8 cellular contexts compared by ENCODE assay signal in the genomic region with DNA sequence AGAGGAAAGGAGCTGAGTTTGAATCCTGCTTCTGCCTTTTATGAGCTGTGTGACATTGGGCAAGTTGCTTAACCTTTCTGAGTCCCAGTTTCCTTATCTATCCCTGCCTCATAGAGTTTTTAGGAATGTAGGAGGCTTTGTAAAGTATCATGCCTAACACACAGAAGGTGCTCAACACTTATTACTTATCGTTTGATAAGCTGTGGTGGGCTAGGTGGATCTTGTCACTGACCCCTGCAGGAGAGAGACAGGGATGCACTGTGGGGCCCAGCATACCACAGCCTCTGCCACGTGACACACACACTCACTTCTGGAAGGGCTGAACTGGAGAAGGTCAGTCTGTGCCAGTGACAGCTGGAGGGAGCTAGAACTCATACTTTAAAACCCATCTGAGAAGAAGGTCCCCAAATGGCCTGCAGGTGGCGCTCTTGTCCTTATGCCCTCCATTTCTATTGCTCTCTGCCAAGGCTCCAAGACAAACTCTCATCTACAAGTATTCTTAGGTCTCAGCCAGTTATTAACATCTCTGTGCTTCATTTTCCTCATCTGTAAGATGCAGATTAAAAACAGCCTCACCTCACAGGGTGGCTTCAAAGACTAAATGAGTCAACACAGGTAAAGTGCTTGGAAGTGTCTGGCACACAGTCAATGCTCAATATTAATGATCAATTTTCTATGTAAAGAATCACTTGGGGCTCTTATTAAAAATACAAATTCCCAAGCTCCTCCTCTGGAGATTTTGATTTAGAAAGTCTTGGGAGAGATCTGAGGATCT. TPM values are rescaled to one million over a fixed set of nuclear protein-coding genes. Genes with fewer than 3 reads are reported as not detected.
DNase-seq lines count a peak whose midpoint lies in the region; ATAC-seq and TF ChIP-seq lines count a peak whose summit lies in the region.

No MANE protein-coding gene starts in this region.

- TF ChIP-seq CTCF in cardiac muscle cell (IDR thresholded peaks at IDR 0.05; ENCODE audit: low read depth, low read length) = peak; percentile 92
- peak; percentile 46 to 76 (median 67) for TF ChIP-seq CTCF in prostate gland (IDR thresholded peaks at IDR 0.05)

- DNase-seq in GF-D8 (lab: John Stamatoyannopoulos, UW) = peak; percentile 68
- DNase-seq in KBM-7 = peak; percentile 99
- peak; percentile 89 for DNase-seq in RPMI7951 (ENCODE audit: low read depth)
- peak; percentile 41 for DNase-seq in activated naive CD4-positive, alpha-beta T cell treated with Interleukin-2 at 50 U/mL for 16 hours
- DNase-seq in cardiac muscle cell (ENCODE audit: low read depth in 1 of 2, low spot score in 1 of 2) = peak; percentile 88 to 94
- peak; percentile 39 for DNase-seq in prostate gland (ENCODE audit: low spot score)
- no peak for DNase-seq in cerebellum (ENCODE audit: low spot score)

- 43% methylated on average over 3 of the region's 3 CpGs for WGBS in prostate gland

- peak; percentile 84 for ATAC-seq in GM21786 (IDR thresholded peaks at IDR 0.05; ENCODE audit: unreplicated experiment)

- H3K4me1 ChIP-seq in cardiac muscle cell (ENCODE audit: low read depth) = no peaks in the 10 kb centered on the region
- H3K4me1 ChIP-seq in prostate gland (replicated peaks) = no peaks in the 10 kb centered on the region

- no peaks in the 10 kb centered on the region for H3K36me3 ChIP-seq in cardiac muscle cell
- peaks cover 0 to 8% of the 10 kb centered on the region in 2 donors for H3K36me3 ChIP-seq in prostate gland

- no peak for TF ChIP-seq POLR2A in prostate gland (IDR thresholded peaks at IDR 0.05)

- H3K4me3 ChIP-seq in cardiac muscle cell (no peak overlapping the region), prostate gland (no peak overlapping the region)

- H3K27me3 ChIP-seq in cardiac muscle cell (peaks cover 4% of the 10 kb centered on the region), prostate gland (replicated peaks; ENCODE audit: insufficient read depth) (no peaks in the 10 kb centered on the region)

- in situ Hi-C loops in KBM-7 (cut with MboI; ENCODE audit: low pct_unique_long_range_greater_than_20kb, low sequenced_read_pairs) = no loop called here

- H3K27ac ChIP-seq in cardiac muscle cell (no peak overlapping the region), prostate gland (peak overlapping the region; percentile 53 to 58)

- H3K9me3 ChIP-seq in cardiac muscle cell (ENCODE audit: low read depth) (no peaks in the 10 kb centered on the region), prostate gland (no peaks in the 10 kb centered on the region)

- intact Hi-C loops in prostate gland (cut with DNase I) = no loop called here

RNA-seq across cellular contexts. Expression of gene HACD2, which starts 57.5 kb away (rescaled TPM):
- total RNA-seq in RPMI7951 (2014; rRNA removed; shearing (Covaris generic)) = 34.0 and 36.6 TPM in 2 replicates
- total RNA-seq in cardiac muscle cell (8.8 and 9.1 TPM in 2 replicates), prostate gland (10 to 100 TPM; 36.5 to 65.6 TPM), cerebellum (35.4 TPM)
- 9.9 and 13.6 TPM in 2 replicates for polyA plus RNA-seq in cardiac muscle cell
